ENCODE assay signal across 1 cellular context in genomic region chr4:162640152-162640551, GRCh38.
TF ChIP-seq lines count a peak whose summit lies in the region.

No MANE protein-coding gene starts in this region.

TF ChIP-seq in GM23338, 12 proteins besides CTCF, POLR2A, EP300 and RAD21 (continued from another document):
- no peak for TF ChIP-seq REST (IDR thresholded peaks at IDR 0.05; ENCODE audit: unreplicated experiment)
- no peak for TF ChIP-seq CREB1 (CRISPR knock-in tag; IDR thresholded peaks at IDR 0.05; ENCODE audit: low read depth)
- no peak for TF ChIP-seq POLR2AphosphoS5 (IDR thresholded peaks at IDR 0.05; ENCODE audit: low read depth)
- no peak for TF ChIP-seq JUNB (IDR thresholded peaks at IDR 0.05; ENCODE audit: unreplicated experiment)
- TF ChIP-seq STAT1 (IDR thresholded peaks at IDR 0.05; ENCODE audit: unreplicated experiment), result no peak
- TF ChIP-seq NANOG (IDR thresholded peaks at IDR 0.05; ENCODE audit: borderline replicate concordance), result no peak
- no peak for TF ChIP-seq ZNF462 (CRISPR knock-in tag; IDR thresholded peaks at IDR 0.05)
